ENCODE assay signal across 8 cellular contexts in genomic region chr7:39580150-39580874, GRCh38. TPM values are rescaled to one million over a fixed set of nuclear protein-coding genes. Genes with fewer than 3 reads are reported as not detected.
A peak's percentile ranks its signal among the peaks of the same experiment; 100 is the strongest.
DNase-seq lines count a peak whose midpoint lies in the region; ATAC-seq and TF ChIP-seq lines count a peak whose summit lies in the region.

No MANE protein-coding gene starts in this region.

- peak; percentile 67 for TF ChIP-seq CTCF in GM12875 (IDR thresholded peaks at IDR 0.05; ENCODE audit: borderline replicate concordance, insufficient read depth, low read depth, low read length)
- peak; percentile 69 to 87 (median 87) for TF ChIP-seq CTCF in prostate gland (IDR thresholded peaks at IDR 0.05)

- TF ChIP-seq POLR2A in prostate gland (IDR thresholded peaks at IDR 0.05) = no peak

- DNase-seq in NCI-H128 (lab: John Stamatoyannopoulos, UW; ENCODE audit: unreplicated experiment) (peak; percentile 76), SKM-1 treated with dmso at 0.1 percent for 144 hours (lab: John Stamatoyannopoulos, UW; ENCODE audit: unreplicated experiment) (peak; percentile 88), Right ventricle myocardium inferior (ENCODE audit: missing footprints) (peak; percentile 78), prostate gland (ENCODE audit: low spot score) (peak; percentile 83), aorta (peak; percentile 81 to 84)
- DNase-seq in activated naive CD4-positive, alpha-beta T cell treated with anti-CD3 and anti-CD28 coated beads, Interleukin-2, amount 50 U/mL, for 72 hours (ENCODE audit: low spot score in 2 of 2) = peak; percentile 63 to 71

- H3K36me3 Mint-ChIP-seq in activated naive CD4-positive, alpha-beta T cell treated with anti-CD3 and anti-CD28 coated beads, Interleukin-2, amount 50 U/mL, for 72 hours = no peaks in the 10 kb centered on the region

- H3K27me3 ChIP-seq in prostate gland (replicated peaks; ENCODE audit: insufficient read depth) (no peaks in the 10 kb centered on the region), aorta (ENCODE audit: control insufficient read depth in 1 of 2, insufficient read depth in 2 of 2, low read length in 1 of 2) (no peaks in the 10 kb centered on the region)

- intact Hi-C loops in Right ventricle myocardium inferior (cut with DNase I) (loop anchor here (1.0 to 5.0 kb wide), 2 partner anchors 42 to 166 kb away; partner anchors contain the start of gene RALA), prostate gland (cut with DNase I) (no loop called here), aorta (cut with DNase I) (loop anchor here (1.0 to 5.0 kb wide), 3 partner anchors 42 to 166 kb away; partner anchors contain the start of gene RALA (in 1 of the 2))

- H3K4me3 ChIP-seq in GM12875 (ENCODE audit: low read depth, low read length) (no peak overlapping the region), prostate gland (no peak overlapping the region), aorta (ENCODE audit: low read length in 2 of 2) (no peak overlapping the region)

- ATAC-seq in HG02678 (IDR thresholded peaks at IDR 0.05; ENCODE audit: unreplicated experiment) (peak; percentile 95), Right ventricle myocardium inferior (peak; percentile 90), aorta (ENCODE audit: low FRiP score) (peak; percentile 92)
- ATAC-seq in activated naive CD4-positive, alpha-beta T cell treated with anti-CD3 and anti-CD28 coated beads, Interleukin-2, amount 50 U/mL, for 72 hours = peak; percentile 91 to 95

- H3K4me1 ChIP-seq in prostate gland (replicated peaks) (no peaks in the 10 kb centered on the region), aorta (ENCODE audit: control insufficient read depth in 1 of 2, insufficient read depth in 2 of 2, low read length in 2 of 2) (no peaks in the 10 kb centered on the region)

- H3K36me3 ChIP-seq in prostate gland (no peaks in the 10 kb centered on the region), aorta (ENCODE audit: control insufficient read depth in 1 of 2, insufficient read depth in 2 of 2, low read length in 1 of 2) (no peaks in the 10 kb centered on the region)

- H3K9me3 ChIP-seq in prostate gland (no peaks in the 10 kb centered on the region), aorta (ENCODE audit: control insufficient read depth, low read length) (no peaks in the 10 kb centered on the region)

- no peak overlapping the region for H3K27ac ChIP-seq in prostate gland
- no peak overlapping the region for H3K27ac ChIP-seq in aorta (ENCODE audit: low read depth in 1 of 2, low read length in 2 of 2)

- H3K27ac Mint-ChIP-seq in activated naive CD4-positive, alpha-beta T cell treated with anti-CD3 and anti-CD28 coated beads, Interleukin-2, amount 50 U/mL, for 72 hours = peak overlapping the region; percentile 1 to 19

- no peaks in the 10 kb centered on the region for H3K9me3 Mint-ChIP-seq in activated naive CD4-positive, alpha-beta T cell treated with anti-CD3 and anti-CD28 coated beads, Interleukin-2, amount 50 U/mL, for 72 hours

- 20% methylated on average over 8 of the region's 8 CpGs for WGBS in prostate gland
- whole genome bisulfite sequencing in aorta, 2 donors = 18 to 23% methylated on average over 8 of the region's 8 CpGs

RNA-seq across cellular contexts. Expression of gene YAE1, which starts 14.1 kb away (rescaled TPM):
- total RNA-seq in activated naive CD4-positive, alpha-beta T cell treated with anti-CD3 and anti-CD28 coated beads, Interleukin-2, amount 50 U/mL, for 72 hours = 10 to 100 TPM in 1 of 2 donors, 1 to 10 TPM in 1; 4.8 to 12.0 TPM
- 19.0 TPM for total RNA-seq in Right ventricle myocardium inferior
- 10 to 100 TPM in 1 of 2 donors, 1 to 10 TPM in 1; 9.8 to 28.3 TPM for total RNA-seq in prostate gland
- total RNA-seq in aorta = 10 to 100 TPM; 14.6 to 20.8 TPM
- 10 to 100 TPM; 15.8 to 21.4 TPM for polyA plus RNA-seq in aorta

RNA-seq across cellular contexts. Expression of gene RALA, which starts 43.1 kb away (rescaled TPM):
- total RNA-seq in activated naive CD4-positive, alpha-beta T cell treated with anti-CD3 and anti-CD28 coated beads, Interleukin-2, amount 50 U/mL, for 72 hours = 10 to 100 TPM; 27.8 to 32.7 TPM
- total RNA-seq in Right ventricle myocardium inferior (35.7 TPM), prostate gland (10 to 100 TPM; 11.9 to 14.7 TPM), aorta (10 to 100 TPM; 16.4 to 22.1 TPM)
- polyA plus RNA-seq in aorta = 10 to 100 TPM in 1 of 2 donors, 1 to 10 TPM in 1; 9.6 to 27.2 TPM
